ENCODE assay signal across 9 cellular contexts in the genomic region with DNA sequence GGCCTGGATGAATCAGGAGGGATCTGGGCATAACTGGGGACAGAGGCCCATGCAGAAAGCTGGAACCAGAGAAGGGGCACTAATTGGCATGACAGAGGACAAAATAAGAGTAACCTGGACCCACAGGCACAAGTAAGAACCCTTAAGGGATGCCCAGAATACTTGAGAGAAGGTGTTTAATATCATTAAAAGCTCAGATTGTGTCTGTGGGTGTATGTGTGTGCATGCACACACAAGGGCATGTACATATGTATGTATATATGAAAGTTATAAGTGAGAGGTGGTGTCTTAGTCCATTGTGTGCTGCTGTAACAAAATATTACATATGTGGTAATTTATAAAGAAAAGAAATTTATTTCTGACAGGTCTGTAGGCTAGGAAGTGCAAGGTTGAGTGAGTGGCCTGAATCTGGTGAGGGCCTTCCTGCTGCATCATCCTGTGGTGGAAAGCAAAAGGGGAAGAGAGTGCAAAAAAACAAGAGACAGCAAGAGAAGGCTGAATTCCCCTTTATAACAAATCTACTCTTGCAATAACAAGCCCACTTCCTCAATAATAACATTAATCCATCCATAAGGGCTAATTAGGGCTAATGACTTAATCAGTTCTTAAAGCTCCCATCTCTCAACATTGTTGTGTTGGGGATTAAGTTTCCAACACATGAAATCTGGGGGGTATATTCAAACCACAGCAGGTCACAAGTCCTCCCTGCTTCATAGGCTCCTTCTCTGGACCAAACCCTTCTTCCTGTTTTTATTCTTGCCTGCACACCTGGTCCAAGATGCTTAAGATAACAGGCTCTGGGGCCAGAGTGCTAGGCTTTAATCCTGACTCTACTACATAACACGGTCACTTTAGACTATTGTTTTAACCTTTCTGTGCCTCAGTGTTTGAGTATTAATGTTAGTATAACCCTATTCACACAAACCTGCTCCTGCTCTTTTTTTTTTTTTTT.
DNase-seq lines count a peak whose midpoint lies in the region; ATAC-seq and TF ChIP-seq lines count a peak whose summit lies in the region.
"Had no signal": no experiment of that assay in that cellular context is flagged by ENCODE, and none has a peak within 500 bp of the region (broad histone marks: within the 10 kb centered on the region; RNA-seq: fewer than 3 reads in every experiment).

No MANE protein-coding gene starts in this region.

- H3K9me3 Mint-ChIP-seq in activated CD8-positive, alpha-beta T cell treated with anti-CD3 and anti-CD28 coated beads, Interleukin-2, amount 10 ng/mL, durations not matched to agents 7 days and 5 days (ENCODE audit: insufficient read depth): no peaks in the 10 kb centered on the region

- in situ Hi-C loops in GM13977 (cut with MboI; ENCODE audit: low pct_unique_long_range_greater_than_20kb, low sequenced_read_pairs, unreplicated experiment): no loop called here

- no peak overlapping the region for H3K27ac ChIP-seq in WERI-Rb-1
- H3K27ac ChIP-seq: VCaP had no signal

- H3K27me3 Mint-ChIP-seq in activated CD8-positive, alpha-beta T cell treated with anti-CD3 and anti-CD28 coated beads, Interleukin-2, amount 10 ng/mL, durations not matched to agents 7 days and 5 days (ENCODE audit: low read depth): peaks cover 2% of the 10 kb centered on the region

- H3K9me3 ChIP-seq in WERI-Rb-1 (ENCODE audit: severe bottlenecking): no peaks in the 10 kb centered on the region

- ATAC-seq in GM21529 (IDR thresholded peaks at IDR 0.05; ENCODE audit: unreplicated experiment) (peak; percentile 85), HG03457 (IDR thresholded peaks at IDR 0.05; ENCODE audit: unreplicated experiment) (peak; percentile 67), GM21360 (IDR thresholded peaks at IDR 0.05; ENCODE audit: unreplicated experiment) (no peak)
- no peak for ATAC-seq in activated CD8-positive, alpha-beta T cell treated with anti-CD3 and anti-CD28 coated beads, Interleukin-2, amount 10 ng/mL, durations not matched to agents 7 days and 5 days

- H3K27me3 ChIP-seq in WERI-Rb-1 (ENCODE audit: insufficient read depth, low read depth, severe bottlenecking): no peaks in the 10 kb centered on the region

- peaks cover 6% of the 10 kb centered on the region for H3K4me1 Mint-ChIP-seq in activated CD8-positive, alpha-beta T cell treated with anti-CD3 and anti-CD28 coated beads, Interleukin-2, amount 10 ng/mL, durations not matched to agents 7 days and 5 days (ENCODE audit: low read depth)

- POLR2A ChIA-PET in activated CD8-positive, alpha-beta T cell treated with anti-CD3 and anti-CD28 coated beads, Interleukin-2, amount 10 ng/mL, durations not matched to agents 7 days and 5 days (lab: Charles Lee): no interaction called here

- TF ChIP-seq CTCF in GM13977 (IDR thresholded peaks at IDR 0.05; ENCODE audit: extremely low read depth, insufficient read depth, missing control alignments) (no peak), WERI-Rb-1 (IDR thresholded peaks at IDR 0.05; ENCODE audit: low read depth, low read length) (no peak)

- DNase-seq in GM13977 (ENCODE audit: low spot score) (peak; percentile 19), WERI-Rb-1 (peak; percentile 13), DMS 273 (lab: John Stamatoyannopoulos, UW; ENCODE audit: unreplicated experiment) (no peak)
- no peak for DNase-seq in activated CD8-positive, alpha-beta T cell treated with anti-CD3 and anti-CD28 coated beads, Interleukin-2, amount 10 ng/mL, durations not matched to agents 7 days and 5 days
- no peak for DNase-seq in activated CD4-positive, CD25-positive, alpha-beta regulatory T cell (lab: John Stamatoyannopoulos, UW)

- no peaks in the 10 kb centered on the region for H3K36me3 Mint-ChIP-seq in activated CD8-positive, alpha-beta T cell treated with anti-CD3 and anti-CD28 coated beads, Interleukin-2, amount 10 ng/mL, durations not matched to agents 7 days and 5 days (ENCODE audit: low read depth)

- no peak overlapping the region for H3K27ac Mint-ChIP-seq in activated CD8-positive, alpha-beta T cell treated with anti-CD3 and anti-CD28 coated beads, Interleukin-2, amount 10 ng/mL, durations not matched to agents 7 days and 5 days

- H3K36me3 ChIP-seq in WERI-Rb-1: no peaks in the 10 kb centered on the region

- no peak overlapping the region for H3K4me3 Mint-ChIP-seq in activated CD8-positive, alpha-beta T cell treated with anti-CD3 and anti-CD28 coated beads, Interleukin-2, amount 10 ng/mL, durations not matched to agents 7 days and 5 days

- CTCF ChIA-PET in activated CD8-positive, alpha-beta T cell treated with anti-CD3 and anti-CD28 coated beads, Interleukin-2, amount 10 ng/mL, durations not matched to agents 7 days and 5 days (lab: Charles Lee): no interaction called here

- H3K4me3 ChIP-seq in WERI-Rb-1 (ENCODE audit: low read depth, low read length): no peak overlapping the region

Comparison
In these comparisons a context has a peak if more than half of its experiments do, and no peak if none do; other contexts are left out.
1. DNase-seq: peak in GM13977 (single experiment) and WERI-Rb-1 (single experiment); none in activated CD8-positive, alpha-beta T cell treated with anti-CD3 and anti-CD28 coated beads, Interleukin-2, amount 10 ng/mL, durations not matched to agents 7 days and 5 days (single experiment), activated CD4-positive, CD25-positive, alpha-beta regulatory T cell (0 of 4) and DMS 273 (single experiment).
2. ATAC-seq: peak in GM21529 (single experiment) and HG03457 (single experiment); none in activated CD8-positive, alpha-beta T cell treated with anti-CD3 and anti-CD28 coated beads, Interleukin-2, amount 10 ng/mL, durations not matched to agents 7 days and 5 days (single experiment) and GM21360 (single experiment).